Comparison of ENCODE assay signal across 1 cellular context in the genomic region with DNA sequence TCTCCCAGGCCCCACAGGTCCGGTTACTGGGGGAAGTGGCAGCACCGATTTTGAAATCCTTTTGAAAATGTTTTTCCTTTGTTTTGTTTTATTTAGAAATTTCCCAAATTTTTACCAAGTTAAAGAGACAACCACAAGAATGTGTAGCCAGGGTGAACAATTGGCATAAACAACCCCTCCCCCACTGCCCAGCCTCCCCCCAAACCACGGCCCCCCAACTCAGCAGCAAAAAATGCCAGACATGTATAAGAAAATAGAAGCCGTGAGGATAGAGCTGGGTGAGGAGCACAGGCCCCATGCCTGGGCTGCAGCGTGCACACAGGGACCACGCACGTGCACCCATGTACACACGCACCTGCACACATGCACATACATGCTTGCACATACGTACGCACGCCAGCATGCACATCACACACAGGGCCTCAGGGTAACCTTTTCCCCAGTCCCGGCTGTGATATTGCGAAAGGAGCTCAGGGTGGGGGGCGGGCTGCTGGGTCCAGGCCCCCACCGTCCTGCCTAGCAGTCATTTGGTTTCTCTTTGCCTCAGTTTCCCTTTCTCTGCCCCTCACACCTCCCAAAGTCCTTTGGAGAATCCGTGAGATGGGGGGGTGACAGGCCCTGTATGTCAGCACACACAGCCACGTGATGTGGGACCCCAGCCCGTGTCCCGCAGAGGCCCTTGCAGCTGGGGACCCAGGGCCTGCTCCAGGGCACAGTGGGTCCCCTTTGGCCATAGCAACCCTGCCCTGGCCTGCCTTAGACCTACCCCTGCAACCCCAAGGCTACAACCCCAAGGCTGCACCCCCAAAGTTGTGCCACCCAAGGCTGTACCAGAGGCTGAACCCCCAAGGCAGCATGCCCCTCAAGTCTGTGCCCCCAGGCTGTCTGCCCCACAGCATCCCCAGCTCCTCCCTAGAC.
TF ChIP-seq lines count a peak whose summit lies in the region.

No MANE protein-coding gene starts in this region.

TF ChIP-seq in endothelial cell of umbilical vein, 7 proteins besides CTCF, POLR2A, EP300 and RAD21 (continued from another document):
- TF ChIP-seq MYC (IDR thresholded peaks at IDR 0.05; ENCODE audit: low read depth, low read length): no peak
- no peak for TF ChIP-seq JUN (IDR thresholded peaks at IDR 0.05; ENCODE audit: borderline replicate concordance, insufficient read depth, insufficient read length, low read depth)
- TF ChIP-seq, protein P1, sequence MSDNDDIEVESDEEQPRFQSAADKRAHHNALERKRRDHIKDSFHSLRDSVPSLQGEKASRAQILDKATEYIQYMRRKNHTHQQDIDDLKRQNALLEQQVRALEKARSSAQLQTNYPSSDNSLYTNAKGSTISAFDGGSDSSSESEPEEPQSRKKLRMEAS (IDR thresholded peaks at IDR 0.05; ENCODE audit: insufficient read depth, insufficient read length): no peak
- no peak for TF ChIP-seq POLR2AphosphoS5 (IDR thresholded peaks at IDR 0.05; ENCODE audit: insufficient read depth, low read depth, low read length)
- no peak for TF ChIP-seq FOS (IDR thresholded peaks at IDR 0.05; ENCODE audit: borderline replicate concordance, insufficient read depth, low read length)
